In the genomic region with DNA sequence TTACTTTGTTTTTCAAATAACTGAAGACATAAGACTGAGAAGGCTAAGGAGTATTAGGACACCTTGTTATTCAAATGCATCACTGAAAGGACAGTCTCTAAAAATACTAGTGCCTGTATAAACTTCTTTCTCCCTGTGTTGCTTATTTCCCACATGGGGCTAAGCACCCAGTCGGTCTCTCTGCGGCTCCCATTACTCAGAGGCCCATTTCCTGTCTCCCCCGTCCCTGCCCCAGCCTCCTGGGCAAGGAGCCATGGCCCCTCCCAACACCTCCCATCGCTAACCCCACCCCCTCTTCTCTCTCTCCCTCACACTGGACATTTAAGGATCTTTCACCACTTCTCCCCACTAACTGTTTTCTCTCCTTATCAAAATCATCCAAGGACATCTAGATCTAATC, we compare ENCODE assay signal across 9 cellular contexts.
DNase-seq lines count a peak whose midpoint lies in the region; ATAC-seq and TF ChIP-seq lines count a peak whose summit lies in the region.
"Had no signal": no experiment of that assay in that cellular context is flagged by ENCODE, and none has a peak within 500 bp of the region (broad histone marks: within the 10 kb centered on the region; RNA-seq: fewer than 3 reads in every experiment).

No MANE protein-coding gene starts in this region.

- POLR2A ChIA-PET in naive thymus-derived CD4-positive, alpha-beta T cell (lab: Charles Lee): no interaction called here
- POLR2A ChIA-PET in activated CD4-positive, alpha-beta memory T cell treated with anti-CD3 and anti-CD28 coated beads, Interleukin-2, amount 10 ng/mL, durations not matched to agents 7 days and 5 days (lab: Charles Lee): no interaction called here

- H3K27me3 ChIP-seq in naive thymus-derived CD4-positive, alpha-beta T cell (ENCODE audit: control insufficient read depth in 2 of 2, insufficient read depth in 2 of 2, low read length in 2 of 2): no peaks in the 10 kb centered on the region
- no peaks in the 10 kb centered on the region for H3K27me3 ChIP-seq in prostate gland (replicated peaks; ENCODE audit: insufficient read depth)

- peaks cover 3% of the 10 kb centered on the region for H3K36me3 Mint-ChIP-seq in IgD-negative memory B cell
- no peaks in the 10 kb centered on the region for H3K36me3 Mint-ChIP-seq in naive thymus-derived CD4-positive, alpha-beta T cell
- no peaks in the 10 kb centered on the region for H3K36me3 Mint-ChIP-seq in activated CD4-positive, alpha-beta memory T cell treated with anti-CD3 and anti-CD28 coated beads, Interleukin-2, amount 10 ng/mL, durations not matched to agents 7 days and 5 days (ENCODE audit: low read depth)

- H3K27ac Mint-ChIP-seq in IgD-negative memory B cell: peak overlapping the region; percentile 9 to 31 (median 10)
- H3K27ac Mint-ChIP-seq in naive thymus-derived CD4-positive, alpha-beta T cell: no peak overlapping the region
- H3K27ac Mint-ChIP-seq in activated CD4-positive, alpha-beta memory T cell treated with anti-CD3 and anti-CD28 coated beads, Interleukin-2, amount 10 ng/mL, durations not matched to agents 7 days and 5 days: no peak overlapping the region

- 11% methylated on average over 4 of the region's 4 CpGs for WGBS in prostate gland

- H3K4me1 ChIP-seq in naive thymus-derived CD4-positive, alpha-beta T cell (ENCODE audit: control insufficient read depth in 2 of 2, insufficient read depth in 2 of 2, low read length in 2 of 2): no peaks in the 10 kb centered on the region
- H3K4me1 ChIP-seq in prostate gland (replicated peaks): no peaks in the 10 kb centered on the region

- CTCF ChIA-PET in naive thymus-derived CD4-positive, alpha-beta T cell (lab: Charles Lee): no interaction called here
- CTCF ChIA-PET in activated CD4-positive, alpha-beta memory T cell treated with anti-CD3 and anti-CD28 coated beads, Interleukin-2, amount 10 ng/mL, durations not matched to agents 7 days and 5 days (lab: Charles Lee): no interaction called here

- no peak overlapping the region for H3K27ac ChIP-seq in naive thymus-derived CD4-positive, alpha-beta T cell (ENCODE audit: low read depth, low read length)
- no peak overlapping the region for H3K27ac ChIP-seq in prostate gland

- no peak for TF ChIP-seq POLR2A in prostate gland (IDR thresholded peaks at IDR 0.05)

- peak; percentile 64 for ATAC-seq in naive thymus-derived CD4-positive, alpha-beta T cell
- ATAC-seq: HCT116 had no signal

- H3K4me1 Mint-ChIP-seq in IgD-negative memory B cell: peaks cover 29 to 56% (median 54%) of the 10 kb centered on the region in 3 donors
- peaks cover 0 to 10% (median 5%) of the 10 kb centered on the region in 7 donors for H3K4me1 Mint-ChIP-seq in naive thymus-derived CD4-positive, alpha-beta T cell
- peaks cover 3% of the 10 kb centered on the region for H3K4me1 Mint-ChIP-seq in activated CD4-positive, alpha-beta memory T cell treated with anti-CD3 and anti-CD28 coated beads, Interleukin-2, amount 10 ng/mL, durations not matched to agents 7 days and 5 days

- intact Hi-C loops in naive thymus-derived CD4-positive, alpha-beta T cell (cut with micrococcal nuclease): no loop called here
- intact Hi-C loops in prostate gland (cut with DNase I): no loop called here

- DNase-seq in GM03348 (ENCODE audit: low spot score) (peak; percentile 74), cardiac fibroblast (ENCODE audit: low read depth in 2 of 2) (peak; percentile 89 to 94), superior temporal gyrus (ENCODE audit: extremely low spot score) (no peak), AG08396 (ENCODE audit: low spot score) (no peak), prostate gland (ENCODE audit: low spot score) (no peak)
- no peak for DNase-seq in naive thymus-derived CD4-positive, alpha-beta T cell
- no peak for DNase-seq in activated CD4-positive, alpha-beta memory T cell treated with anti-CD3 and anti-CD28 coated beads, Interleukin-2, amount 10 ng/mL, durations not matched to agents 7 days and 5 days

- peak overlapping the region in 1 of 4 donors; percentile 29 for H3K4me3 Mint-ChIP-seq in IgD-negative memory B cell
- no peak overlapping the region for H3K4me3 Mint-ChIP-seq in naive thymus-derived CD4-positive, alpha-beta T cell
- H3K4me3 Mint-ChIP-seq in activated CD4-positive, alpha-beta memory T cell treated with anti-CD3 and anti-CD28 coated beads, Interleukin-2, amount 10 ng/mL, durations not matched to agents 7 days and 5 days: no peak overlapping the region

- no peak for TF ChIP-seq CTCF in cardiac fibroblast (IDR thresholded peaks at IDR 0.05; ENCODE audit: low read depth, low read length)
- no peak for TF ChIP-seq CTCF in prostate gland (IDR thresholded peaks at IDR 0.05)

- no peaks in the 10 kb centered on the region for H3K27me3 Mint-ChIP-seq in IgD-negative memory B cell
- H3K27me3 Mint-ChIP-seq in naive thymus-derived CD4-positive, alpha-beta T cell: peaks cover 0 to 5% (median 0%) of the 10 kb centered on the region in 5 donors
- H3K27me3 Mint-ChIP-seq in activated CD4-positive, alpha-beta memory T cell treated with anti-CD3 and anti-CD28 coated beads, Interleukin-2, amount 10 ng/mL, durations not matched to agents 7 days and 5 days: peaks cover 7% of the 10 kb centered on the region

- no peaks in the 10 kb centered on the region for H3K9me3 Mint-ChIP-seq in IgD-negative memory B cell
- peaks cover 0 to 5% (median 0%) of the 10 kb centered on the region in 11 donors for H3K9me3 Mint-ChIP-seq in naive thymus-derived CD4-positive, alpha-beta T cell
- no peaks in the 10 kb centered on the region for H3K9me3 Mint-ChIP-seq in activated CD4-positive, alpha-beta memory T cell treated with anti-CD3 and anti-CD28 coated beads, Interleukin-2, amount 10 ng/mL, durations not matched to agents 7 days and 5 days

- H3K4me3 ChIP-seq in cardiac fibroblast (replicated peaks in 1 of 2; ENCODE audit: low read depth in 2 of 2, low read length in 2 of 2) (no peak overlapping the region), prostate gland (no peak overlapping the region)
- H3K4me3 ChIP-seq in naive thymus-derived CD4-positive, alpha-beta T cell (ENCODE audit: low read length): no peak overlapping the region

- no peaks in the 10 kb centered on the region for H3K9me3 ChIP-seq in naive thymus-derived CD4-positive, alpha-beta T cell (ENCODE audit: control insufficient read depth in 2 of 3, low read length in 3 of 3)
- H3K9me3 ChIP-seq in prostate gland: no peaks in the 10 kb centered on the region

- no peaks in the 10 kb centered on the region for H3K36me3 ChIP-seq in naive thymus-derived CD4-positive, alpha-beta T cell (ENCODE audit: control insufficient read depth in 2 of 3, insufficient read depth in 3 of 3, low read length in 3 of 3)
- no peaks in the 10 kb centered on the region for H3K36me3 ChIP-seq in prostate gland

Comparison
In these comparisons a context has a peak if more than half of its experiments do, and no peak if none do; other contexts are left out.
1. DNase-seq: peak in GM03348 (single experiment) and cardiac fibroblast (2 of 2); none in naive thymus-derived CD4-positive, alpha-beta T cell (0 of 9), activated CD4-positive, alpha-beta memory T cell treated with anti-CD3 and anti-CD28 coated beads, Interleukin-2, amount 10 ng/mL, durations not matched to agents 7 days and 5 days (single experiment), superior temporal gyrus (single experiment), AG08396 (single experiment) and prostate gland (single experiment).
2. H3K27ac Mint-ChIP-seq: peak in IgD-negative memory B cell (3 of 3); none in naive thymus-derived CD4-positive, alpha-beta T cell (0 of 9) and activated CD4-positive, alpha-beta memory T cell treated with anti-CD3 and anti-CD28 coated beads, Interleukin-2, amount 10 ng/mL, durations not matched to agents 7 days and 5 days (single experiment).